ENCODE assay signal across 9 cellular contexts in genomic region chr17:39737761-39738567, GRCh38. TPM values are rescaled to one million over a fixed set of nuclear protein-coding genes. Genes with fewer than 3 reads are reported as not detected.
DNase-seq lines count a peak whose midpoint lies in the region; ATAC-seq and TF ChIP-seq lines count a peak whose summit lies in the region.
"Had no signal": no experiment of that assay in that cellular context is flagged by ENCODE, and none has a peak within 500 bp of the region (broad histone marks: within the 10 kb centered on the region; RNA-seq: fewer than 3 reads in every experiment).

Gene GRB7, plus strand, starts transcription at chr17:39737938. Its CDS starts 4,364 bp downstream, at chr17:39742302.

- ATAC-seq in stimulated activated naive CD8-positive, alpha-beta T cell treated with anti-CD3 and anti-CD28 coated beads, Interleukin-15, amount 100 ng/mL, for 72 hours: peak; percentile 25
- ATAC-seq in HG03439 (IDR thresholded peaks at IDR 0.05; ENCODE audit: unreplicated experiment) (no peak), HG03457 (IDR thresholded peaks at IDR 0.05; ENCODE audit: unreplicated experiment) (no peak)

- peak within 1 kb of the TSS; percentile 37 for H3K4me3 ChIP-seq in A673 (ENCODE audit: low read depth, low read length, poor library complexity, severe bottlenecking)
- peak within 1 kb of the TSS; percentile 78 for H3K4me3 ChIP-seq in LNCaP clone FGC (ENCODE audit: low read depth, low read length)
- H3K4me3 ChIP-seq in iPS-18c (ENCODE audit: insufficient read depth, low read depth, low read length): peak within 1 kb of the TSS; percentile 60

- H3K9me3 Mint-ChIP-seq in activated T-helper 2 cell treated with anti-CD3 and anti-CD28 coated beads, Interferon-gamma antibody, Interleukin-2, Interleukin-4, amounts not matched to agents 10 μg/mL and 5 μg/mL and 100 μg/mL, durations not matched to agents 14 hours and 24 hours and 36 hours: no peaks in the 10 kb centered on the region
- H3K9me3 Mint-ChIP-seq in stimulated activated naive CD8-positive, alpha-beta T cell treated with anti-CD3 and anti-CD28 coated beads, Interleukin-15, amount 100 ng/mL, for 72 hours: no peaks in the 10 kb centered on the region

- CTCF ChIA-PET in A673 (lab: Charles Lee): no interaction called here

- H3K27me3 Mint-ChIP-seq in activated T-helper 2 cell treated with anti-CD3 and anti-CD28 coated beads, Interferon-gamma antibody, Interleukin-2, Interleukin-4, amounts not matched to agents 10 μg/mL and 5 μg/mL and 100 μg/mL, durations not matched to agents 14 hours and 24 hours and 36 hours (ENCODE audit: low read depth): peaks cover 24% of the 10 kb centered on the region
- peaks cover 58% of the 10 kb centered on the region for H3K27me3 Mint-ChIP-seq in stimulated activated naive CD8-positive, alpha-beta T cell treated with anti-CD3 and anti-CD28 coated beads, Interleukin-15, amount 100 ng/mL, for 72 hours

- H3K27ac ChIP-seq in A673 (ENCODE audit: low read depth, low read length, poor library complexity, severe bottlenecking): no peak within 1 kb of the TSS

- H3K27me3 ChIP-seq in A673 (replicated peaks; ENCODE audit: insufficient read depth, low read depth, low read length, poor library complexity): no peaks in the 10 kb centered on the region

- TF ChIP-seq CTCF in A673 (conservative IDR thresholded peaks at IDR 0.05; ENCODE audit: low read depth, low read length) (no peak), LNCaP clone FGC (IDR thresholded peaks at IDR 0.05; ENCODE audit: control insufficient read depth, extremely low read depth, insufficient read depth) (no peak)

- H3K4me1 ChIP-seq in A673 (ENCODE audit: insufficient read depth, low read length, poor library complexity, severe bottlenecking): no peaks in the 10 kb centered on the region

- intact Hi-C loops in A673 (cut with micrococcal nuclease; ENCODE audit: unreplicated experiment): no loop called here
- intact Hi-C loops in activated T-helper 2 cell treated with anti-CD3 and anti-CD28 coated beads, Interferon-gamma antibody, Interleukin-2, Interleukin-4, amounts not matched to agents 10 μg/mL and 5 μg/mL and 100 μg/mL, durations not matched to agents 14 hours and 24 hours and 36 hours (cut with micrococcal nuclease): no loop called here

- no peaks in the 10 kb centered on the region for H3K36me3 ChIP-seq in A673 (ENCODE audit: insufficient read depth, low read length, poor library complexity, severe bottlenecking)

- H3K4me3 Mint-ChIP-seq in activated T-helper 2 cell treated with anti-CD3 and anti-CD28 coated beads, Interferon-gamma antibody, Interleukin-2, Interleukin-4, amounts not matched to agents 10 μg/mL and 5 μg/mL and 100 μg/mL, durations not matched to agents 14 hours and 24 hours and 36 hours (ENCODE audit: low read depth): peak within 1 kb of the TSS; percentile 69
- peak within 1 kb of the TSS; percentile 89 to 93 for H3K4me3 Mint-ChIP-seq in stimulated activated naive CD8-positive, alpha-beta T cell treated with anti-CD3 and anti-CD28 coated beads, Interleukin-15, amount 100 ng/mL, for 72 hours

- BruUV-seq in A673 (replicated peaks; lab: Mats Ljungman, UMichigan): no TSS peak

- no peaks in the 10 kb centered on the region for H3K9me3 ChIP-seq in A673 (ENCODE audit: low read depth, low read length, poor library complexity, severe bottlenecking)
- no peaks in the 10 kb centered on the region for H3K9me3 ChIP-seq in iPS-18c (ENCODE audit: control insufficient read depth, insufficient read depth, low read length)

- H3K4me1 Mint-ChIP-seq in activated T-helper 2 cell treated with anti-CD3 and anti-CD28 coated beads, Interferon-gamma antibody, Interleukin-2, Interleukin-4, amounts not matched to agents 10 μg/mL and 5 μg/mL and 100 μg/mL, durations not matched to agents 14 hours and 24 hours and 36 hours (ENCODE audit: low read depth): peaks cover 19% of the 10 kb centered on the region
- peaks cover 44% of the 10 kb centered on the region for H3K4me1 Mint-ChIP-seq in stimulated activated naive CD8-positive, alpha-beta T cell treated with anti-CD3 and anti-CD28 coated beads, Interleukin-15, amount 100 ng/mL, for 72 hours

- H3K36me3 Mint-ChIP-seq in activated T-helper 2 cell treated with anti-CD3 and anti-CD28 coated beads, Interferon-gamma antibody, Interleukin-2, Interleukin-4, amounts not matched to agents 10 μg/mL and 5 μg/mL and 100 μg/mL, durations not matched to agents 14 hours and 24 hours and 36 hours (ENCODE audit: low read depth): no peaks in the 10 kb centered on the region

- POLR2A ChIA-PET in A673 (lab: Charles Lee; ENCODE audit: low non-redundant PET): no interaction called here

- H3K27ac Mint-ChIP-seq in activated T-helper 2 cell treated with anti-CD3 and anti-CD28 coated beads, Interferon-gamma antibody, Interleukin-2, Interleukin-4, amounts not matched to agents 10 μg/mL and 5 μg/mL and 100 μg/mL, durations not matched to agents 14 hours and 24 hours and 36 hours: peak within 1 kb of the TSS; percentile 60
- peak within 1 kb of the TSS; percentile 9 to 97 for H3K27ac Mint-ChIP-seq in stimulated activated naive CD8-positive, alpha-beta T cell treated with anti-CD3 and anti-CD28 coated beads, Interleukin-15, amount 100 ng/mL, for 72 hours

- DNase-seq in A673 (ENCODE audit: low spot score) (no peak), LNCaP clone FGC (ENCODE audit: low read depth) (peak; percentile 79), inferior parietal cortex (ENCODE audit: extremely low spot score) (no peak)
- no peak for DNase-seq in activated T-helper 2 cell treated with anti-CD3 and anti-CD28 coated beads, Interferon-gamma antibody, Interleukin-2, Interleukin-4, amounts not matched to agents 10 μg/mL and 5 μg/mL and 100 μg/mL, durations not matched to agents 14 hours and 24 hours and 36 hours (ENCODE audit: low spot score)
- no peak for DNase-seq in stimulated activated naive CD8-positive, alpha-beta T cell treated with anti-CD3 and anti-CD28 coated beads, Interleukin-15, amount 100 ng/mL, for 72 hours

RNA-seq across cellular contexts. Expression of gene GRB7, which starts in this region (rescaled TPM):
- 0.62 and 0.63 TPM in 2 replicates for total RNA-seq in A673 (2021)
- total RNA-seq in activated T-helper 2 cell treated with anti-CD3 and anti-CD28 coated beads, Interferon-gamma antibody, Interleukin-2, Interleukin-4, amounts not matched to agents 10 μg/mL and 5 μg/mL and 100 μg/mL, durations not matched to agents 14 hours and 24 hours and 36 hours: 0.39 and 0.74 TPM in 2 replicates
- total RNA-seq: activated CD8-positive, alpha-beta memory T cell treated with anti-CD3 and anti-CD28 coated beads for 36 hours had no signal
